In genomic region chr15:70151441-70151840, GRCh38 we compare ENCODE assay signal across 17 cellular contexts.
"Had no signal": no experiment of that assay in that cellular context is flagged by ENCODE, and none has a peak within 500 bp of the region (broad histone marks: within the 10 kb centered on the region; RNA-seq: fewer than 3 reads in every experiment).

No MANE protein-coding gene starts in this region.

- ATAC-seq: gastroesophageal sphincter, T-cell had no signal

- H3K4me3 Mint-ChIP-seq: activated naive CD4-positive, alpha-beta T cell treated with anti-CD3 and anti-CD28 coated beads, Interleukin-2, amount 10 ng/mL, durations not matched to agents 7 days and 5 days; T-cell had no signal

- H3K9me3 Mint-ChIP-seq: activated naive CD4-positive, alpha-beta T cell treated with anti-CD3 and anti-CD28 coated beads, Interleukin-2, amount 10 ng/mL, durations not matched to agents 7 days and 5 days; T-cell had no signal

- H3K4me1 Mint-ChIP-seq: activated naive CD4-positive, alpha-beta T cell treated with anti-CD3 and anti-CD28 coated beads, Interleukin-2, amount 10 ng/mL, durations not matched to agents 7 days and 5 days had no signal

- DNase-seq: activated CD4-positive, alpha-beta T cell treated with anti-CD3 and anti-CD28 coated beads, Interleukin-2, amount 50 U/mL, for 48 hours; activated naive CD4-positive, alpha-beta T cell treated with anti-CD3 and anti-CD28 coated beads, Interleukin-2, amount 10 ng/mL, durations not matched to agents 7 days and 5 days; kidney; left ventricle myocardium inferior; stimulated activated CD4-positive, alpha-beta T cell treated with anti-CD3 and anti-CD28 coated beads, Interleukin-4, amount 100 ng/mL, for 4 hours; stimulated activated CD8-positive, alpha-beta memory T cell treated with anti-CD3 and anti-CD28 coated beads, Interleukin-4, amount 100 ng/mL, for 48 hours; T-cell; T-helper 9 cell; upper lobe of left lung; WERI-Rb-1 had no signal

- FAIRE-seq: colon, endometrium, kidney had no signal

- H3K36me3 ChIP-seq: gastroesophageal sphincter, left ventricle myocardium inferior, neutrophil, right atrium auricular region, upper lobe of left lung, WERI-Rb-1 had no signal

- H3K27ac Mint-ChIP-seq: activated naive CD4-positive, alpha-beta T cell treated with anti-CD3 and anti-CD28 coated beads, Interleukin-2, amount 10 ng/mL, durations not matched to agents 7 days and 5 days; T-cell had no signal

- H3K4me3 ChIP-seq: gastroesophageal sphincter, hepatocyte, left ventricle myocardium inferior, right atrium auricular region, smooth muscle cell, upper lobe of left lung had no signal

- H3K9me3 ChIP-seq: gastroesophageal sphincter, left ventricle myocardium inferior, neutrophil, right atrium auricular region, upper lobe of left lung had no signal

- H3K27ac ChIP-seq: gastroesophageal sphincter, hepatocyte, left ventricle myocardium inferior, neutrophil, right atrium auricular region, upper lobe of left lung, WERI-Rb-1 had no signal

- H3K36me3 Mint-ChIP-seq: activated naive CD4-positive, alpha-beta T cell treated with anti-CD3 and anti-CD28 coated beads, Interleukin-2, amount 10 ng/mL, durations not matched to agents 7 days and 5 days; T-cell had no signal

- H3K27me3 ChIP-seq: gastroesophageal sphincter, right atrium auricular region, upper lobe of left lung had no signal
